Comparison of ENCODE assay signal across 12 cellular contexts in genomic region chr10:124035306-124035927, GRCh38. TPM values are rescaled to one million over a fixed set of nuclear protein-coding genes. Genes with fewer than 3 reads are reported as not detected.
DNase-seq lines count a peak whose midpoint lies in the region; ATAC-seq and TF ChIP-seq lines count a peak whose summit lies in the region.
"Had no signal": no experiment of that assay in that cellular context is flagged by ENCODE, and none has a peak within 500 bp of the region (broad histone marks: within the 10 kb centered on the region; RNA-seq: fewer than 3 reads in every experiment).

No MANE protein-coding gene starts in this region.

- TF ChIP-seq CTCF in neutrophil (IDR thresholded peaks at IDR 0.05) = no peak

- peak overlapping the region; percentile 27 to 51 for H3K4me3 ChIP-seq in neutrophil (ENCODE audit: low read depth in 1 of 2, low read length in 1 of 2)
- H3K4me3 ChIP-seq: tibial artery had no signal

- peaks cover 75 to 80% of the 10 kb centered on the region in 2 experiments for H3K4me1 ChIP-seq in neutrophil (ENCODE audit: control insufficient read depth in 1 of 2, insufficient read depth in 1 of 2, low read depth in 1 of 2, low read length in 1 of 2)

- H3K9me3 ChIP-seq in neutrophil = no peaks in the 10 kb centered on the region
- H3K9me3 ChIP-seq: tibial artery had no signal

- H3K9me3 Mint-ChIP-seq in activated T-helper 17 cell treated with anti-CD3 and anti-CD28 coated beads, Interleukin-2, amount 50 U/mL, for 72 hours = no peaks in the 10 kb centered on the region
- H3K9me3 Mint-ChIP-seq: activated T-cell treated with anti-CD3 and anti-CD28 coated beads, Interleukin-2, amount 50 U/mL, for 4 hours had no signal

- peaks cover 19% of the 10 kb centered on the region for H3K4me1 Mint-ChIP-seq in activated T-helper 17 cell treated with anti-CD3 and anti-CD28 coated beads, Interleukin-2, amount 50 U/mL, for 72 hours

- peak overlapping the region; percentile 93 for H3K27ac ChIP-seq in neutrophil
- H3K27ac ChIP-seq: 22Rv1 had no signal

- peak overlapping the region; percentile 18 for H3K27ac Mint-ChIP-seq in activated T-helper 17 cell treated with anti-CD3 and anti-CD28 coated beads, Interleukin-2, amount 50 U/mL, for 72 hours

- peak; percentile 4 for DNase-seq in NCI-H2171 treated with DMSO at 0.1 percent for 48 hours (lab: John Stamatoyannopoulos, UW)
- no peak for DNase-seq in NCI-H2171 (lab: John Stamatoyannopoulos, UW)
- no peak for DNase-seq in erythroblast (lab: John Stamatoyannopoulos, UW)
- no peak for DNase-seq in HuH-7.5 (ENCODE audit: low spot score)
- no peak for DNase-seq in Right ventricle myocardium superior
- DNase-seq: activated T-cell treated with anti-CD3 and anti-CD28 coated beads, Interleukin-2, amount 50 U/mL, for 4 hours; NCI-H446 had no signal

- TF ChIP-seq POLR2A in erythroblast (IDR thresholded peaks at IDR 0.05; ENCODE audit: low read length) = no peak

- no peaks in the 10 kb centered on the region for H3K27me3 ChIP-seq in neutrophil
- H3K27me3 ChIP-seq: tibial artery had no signal

- peaks cover 82% of the 10 kb centered on the region for H3K36me3 ChIP-seq in neutrophil

- intact Hi-C loops in Right ventricle myocardium superior (cut with DNase I) = no loop called here

- H3K27me3 Mint-ChIP-seq in activated T-helper 17 cell treated with anti-CD3 and anti-CD28 coated beads, Interleukin-2, amount 50 U/mL, for 72 hours = peaks cover 3% of the 10 kb centered on the region

- H3K4me3 Mint-ChIP-seq in activated T-helper 17 cell treated with anti-CD3 and anti-CD28 coated beads, Interleukin-2, amount 50 U/mL, for 72 hours = peak overlapping the region; percentile 40
- H3K4me3 Mint-ChIP-seq: activated T-cell treated with anti-CD3 and anti-CD28 coated beads, Interleukin-2, amount 50 U/mL, for 4 hours had no signal

- H3K36me3 Mint-ChIP-seq in activated T-helper 17 cell treated with anti-CD3 and anti-CD28 coated beads, Interleukin-2, amount 50 U/mL, for 72 hours (ENCODE audit: low read depth) = no peaks in the 10 kb centered on the region

- peak; percentile 2 for ATAC-seq in HG03520 (IDR thresholded peaks at IDR 0.05; ENCODE audit: unreplicated experiment)
- ATAC-seq in activated T-helper 17 cell treated with anti-CD3 and anti-CD28 coated beads, Interleukin-2, amount 50 U/mL, for 72 hours (replicated peaks) = no peak
- no peak for ATAC-seq in Right ventricle myocardium superior (ENCODE audit: poor library complexity)

RNA-seq across cellular contexts. Expression of gene CHST15, which starts 58.0 kb away (rescaled TPM):
- total RNA-seq in activated T-helper 17 cell treated with anti-CD3 and anti-CD28 coated beads, Interleukin-2, amount 50 U/mL, for 72 hours = 10 to 100 TPM in 1 of 2 donors, under 1 TPM in 1; 0.56 to 10.9 TPM
- total RNA-seq in Right ventricle myocardium superior = 3.0 TPM
